17 cellular contexts compared by ENCODE assay signal in the genomic region with DNA sequence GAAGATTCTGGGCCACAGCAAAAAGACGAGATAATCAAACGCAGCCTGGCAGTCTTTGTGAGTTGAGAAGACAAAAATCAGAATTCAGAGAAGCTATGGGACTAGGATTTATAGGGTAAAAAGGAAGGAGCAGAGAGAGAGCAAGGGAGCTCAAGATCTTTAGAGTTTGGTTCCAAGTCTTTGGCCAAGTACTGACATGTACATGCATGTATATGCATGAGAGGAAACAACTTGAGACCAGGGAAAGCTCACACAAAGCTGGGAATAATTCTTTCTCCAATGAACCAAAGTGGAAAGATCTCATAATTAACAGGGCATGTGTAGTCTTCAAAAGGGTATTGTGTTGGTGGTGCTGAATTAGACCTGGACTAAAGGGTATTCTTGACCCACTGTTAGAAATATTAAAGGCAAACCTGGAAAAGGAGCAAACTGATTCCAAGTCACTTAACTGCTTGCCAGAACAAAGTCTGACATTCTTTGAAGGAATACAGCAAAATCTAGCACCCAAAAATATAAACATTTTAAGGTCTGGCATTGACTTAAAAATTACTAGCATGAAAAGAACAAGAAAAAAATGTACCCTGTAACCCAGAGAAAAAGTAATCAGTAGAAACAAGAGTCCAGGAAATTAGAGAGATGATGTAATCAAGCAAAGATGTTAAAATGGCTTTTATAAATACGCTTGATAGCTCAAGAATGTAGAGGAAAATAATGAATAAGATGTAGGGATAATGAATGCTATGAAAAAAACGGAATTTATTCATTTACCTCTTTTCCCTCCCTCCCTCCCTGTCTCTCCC.
DNase-seq lines count a peak whose midpoint lies in the region; ATAC-seq and TF ChIP-seq lines count a peak whose summit lies in the region.
"Had no signal": no experiment of that assay in that cellular context is flagged by ENCODE, and none has a peak within 500 bp of the region (broad histone marks: within the 10 kb centered on the region; RNA-seq: fewer than 3 reads in every experiment).

No MANE protein-coding gene starts in this region.

- TF ChIP-seq CTCF in breast epithelium (IDR thresholded peaks at IDR 0.05) (no peak), kidney epithelial cell (IDR thresholded peaks at IDR 0.05; ENCODE audit: insufficient read depth, low read length, poor library complexity, severe bottlenecking) (no peak)

- intact Hi-C loops in breast epithelium (cut with DNase I; ENCODE audit: low total_unique reads), result no loop called here

- no peak overlapping the region for H3K4me3 Mint-ChIP-seq in activated T-cell treated with anti-CD3 and anti-CD28 coated beads, Interleukin-2, amount 50 U/mL, for 72 hours
- no peak overlapping the region for H3K4me3 Mint-ChIP-seq in activated T-cell treated with anti-CD3 and anti-CD28 coated beads, Interleukin-2, amount 50 U/mL, for 24 hours

- no peak for DNase-seq in activated T-cell treated with anti-CD3 and anti-CD28 coated beads, Interleukin-2, amount 50 U/mL, for 72 hours
- DNase-seq in activated T-cell treated with anti-CD3 and anti-CD28 coated beads, Interleukin-2, amount 50 U/mL, for 24 hours, result no peak
- DNase-seq in breast epithelium (ENCODE audit: low spot score in 2 of 2), result no peak
- DNase-seq in kidney epithelial cell (ENCODE audit: low read depth), result peak; percentile 12
- DNase-seq in DMS79 (lab: John Stamatoyannopoulos, UW), result no peak
- DNase-seq in LoVo (ENCODE audit: low spot score), result no peak
- DNase-seq: 8988T; activated CD4-positive, alpha-beta T cell treated with anti-CD3 and anti-CD28 coated beads, Interleukin-2, amount 50 U/mL, for 1 hour; body of pancreas; effector memory CD4-positive, alpha-beta T cell; MV-4-11; NK-92 treated with Interleukin-12 subunit alpha and Interleukin-12 subunit beta, amount 100 ng/mL, for 24 hours; SIG-M5; stimulated activated CD8-positive, alpha-beta memory T cell treated with anti-CD3 and anti-CD28 coated beads, Interleukin-4, amount 100 ng/mL, for 48 hours; trophoblast cell had no signal

- peaks cover 19% of the 10 kb centered on the region for H3K4me1 Mint-ChIP-seq in activated T-cell treated with anti-CD3 and anti-CD28 coated beads, Interleukin-2, amount 50 U/mL, for 72 hours (ENCODE audit: low read depth)
- H3K4me1 Mint-ChIP-seq in activated T-cell treated with anti-CD3 and anti-CD28 coated beads, Interleukin-2, amount 50 U/mL, for 24 hours (ENCODE audit: low read depth), result peaks cover 27% of the 10 kb centered on the region

- ATAC-seq in activated T-cell treated with anti-CD3 and anti-CD28 coated beads, Interleukin-2, amount 50 U/mL, for 72 hours (replicated peaks in 1 of 2), result no peak
- no peak for ATAC-seq in HG03159 (IDR thresholded peaks at IDR 0.05; ENCODE audit: unreplicated experiment)
- ATAC-seq: body of pancreas had no signal

- H3K36me3 ChIP-seq in breast epithelium (no peaks in the 10 kb centered on the region), kidney epithelial cell (ENCODE audit: control insufficient read depth, insufficient read depth, low read length) (no peaks in the 10 kb centered on the region), urinary bladder (ENCODE audit: insufficient read depth) (no peaks in the 10 kb centered on the region)

- H3K4me1 ChIP-seq in breast epithelium (peaks cover 0 to 6% of the 10 kb centered on the region in 2 donors), urinary bladder (ENCODE audit: insufficient read depth) (no peaks in the 10 kb centered on the region)

- H3K27me3 ChIP-seq in breast epithelium (no peaks in the 10 kb centered on the region), kidney epithelial cell (ENCODE audit: control insufficient read depth, insufficient read depth, low read length) (no peaks in the 10 kb centered on the region)
- H3K27me3 ChIP-seq: body of pancreas had no signal

- H3K27ac ChIP-seq in breast epithelium (peak overlapping the region; percentile 8 to 46), urinary bladder (ENCODE audit: low read depth) (peak overlapping the region; percentile 38)
- H3K27ac ChIP-seq: body of pancreas had no signal

- H3K9me3 ChIP-seq in breast epithelium, result peaks cover 4 to 16% of the 10 kb centered on the region in 2 donors
- H3K9me3 ChIP-seq: body of pancreas had no signal

- H3K36me3 Mint-ChIP-seq in activated T-cell treated with anti-CD3 and anti-CD28 coated beads, Interleukin-2, amount 50 U/mL, for 72 hours (ENCODE audit: insufficient read depth in 2 of 2), result peaks cover 19 to 27% of the 10 kb centered on the region in 2 donors
- peaks cover 57% of the 10 kb centered on the region for H3K36me3 Mint-ChIP-seq in activated T-cell treated with anti-CD3 and anti-CD28 coated beads, Interleukin-2, amount 50 U/mL, for 24 hours (ENCODE audit: low read depth)

- no peak for TF ChIP-seq POLR2A in breast epithelium (IDR thresholded peaks at IDR 0.05)

- H3K9me3 Mint-ChIP-seq in activated T-cell treated with anti-CD3 and anti-CD28 coated beads, Interleukin-2, amount 50 U/mL, for 72 hours, result peaks cover 8 to 12% of the 10 kb centered on the region in 2 donors
- H3K9me3 Mint-ChIP-seq in activated T-cell treated with anti-CD3 and anti-CD28 coated beads, Interleukin-2, amount 50 U/mL, for 24 hours, result peaks cover 21% of the 10 kb centered on the region

- peak overlapping the region; percentile 62 for H3K27ac Mint-ChIP-seq in activated T-cell treated with anti-CD3 and anti-CD28 coated beads, Interleukin-2, amount 50 U/mL, for 72 hours
- H3K27ac Mint-ChIP-seq in activated T-cell treated with anti-CD3 and anti-CD28 coated beads, Interleukin-2, amount 50 U/mL, for 24 hours, result no peak overlapping the region

- H3K27me3 Mint-ChIP-seq in activated T-cell treated with anti-CD3 and anti-CD28 coated beads, Interleukin-2, amount 50 U/mL, for 72 hours (ENCODE audit: low read depth), result no peaks in the 10 kb centered on the region
- no peaks in the 10 kb centered on the region for H3K27me3 Mint-ChIP-seq in activated T-cell treated with anti-CD3 and anti-CD28 coated beads, Interleukin-2, amount 50 U/mL, for 24 hours

- H3K4me3 ChIP-seq in breast epithelium (no peak overlapping the region), kidney epithelial cell (ENCODE audit: low read depth, low read length) (no peak overlapping the region), urinary bladder (ENCODE audit: low read depth, low read length) (no peak overlapping the region)
- H3K4me3 ChIP-seq: body of pancreas had no signal

- WGBS in urinary bladder, result 78% methylated on average over 4 of the region's 4 CpGs
